In the genomic region with DNA sequence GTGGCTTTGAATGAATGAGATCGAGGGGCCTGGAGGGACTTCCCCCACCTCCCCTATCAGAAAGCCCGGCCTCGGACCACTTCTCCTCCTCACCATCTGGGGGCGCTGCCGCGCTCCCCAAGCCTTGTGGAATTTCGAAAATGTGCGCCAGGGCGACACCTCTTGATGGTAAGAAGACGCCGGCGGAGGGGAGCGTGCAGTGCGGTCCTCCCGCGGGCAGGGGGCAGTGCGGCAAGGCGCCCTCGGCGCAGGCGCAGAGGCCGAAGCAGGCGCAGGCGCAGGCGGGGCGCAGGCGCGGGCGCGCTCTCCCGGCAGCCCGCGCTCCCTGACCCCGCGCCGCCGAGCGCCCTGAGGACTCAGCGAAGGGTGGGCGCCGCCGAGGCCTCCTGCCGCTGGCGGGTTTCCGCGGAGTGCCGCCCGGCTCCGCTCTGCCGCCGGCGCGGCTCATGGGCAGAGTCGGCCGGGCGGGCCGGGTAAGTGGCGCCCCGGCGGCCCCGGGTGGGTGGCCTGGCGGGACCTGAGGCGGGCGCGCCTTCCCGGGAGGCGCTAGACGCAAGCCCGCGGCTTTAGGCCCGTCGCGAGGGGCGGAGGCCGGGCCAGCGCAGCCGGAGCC, we compare ENCODE assay signal across 1 cellular context.
TF ChIP-seq lines count a peak whose summit lies in the region.

A gene with protein sequence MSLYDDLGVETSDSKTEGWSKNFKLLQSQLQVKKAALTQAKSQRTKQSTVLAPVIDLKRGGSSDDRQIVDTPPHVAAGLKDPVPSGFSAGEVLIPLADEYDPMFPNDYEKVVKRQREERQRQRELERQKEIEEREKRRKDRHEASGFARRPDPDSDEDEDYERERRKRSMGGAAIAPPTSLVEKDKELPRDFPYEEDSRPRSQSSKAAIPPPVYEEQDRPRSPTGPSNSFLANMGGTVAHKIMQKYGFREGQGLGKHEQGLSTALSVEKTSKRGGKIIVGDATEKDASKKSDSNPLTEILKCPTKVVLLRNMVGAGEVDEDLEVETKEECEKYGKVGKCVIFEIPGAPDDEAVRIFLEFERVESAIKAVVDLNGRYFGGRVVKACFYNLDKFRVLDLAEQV (plus strand): TSS at position 314 of the 613 bp plus-strand sequence. CDS start 8,032 bp downstream, outside the sequence.

TF ChIP-seq in A549, 52 proteins besides CTCF, POLR2A, EP300 and RAD21 (continued from another document):
- TF ChIP-seq, protein P1, sequence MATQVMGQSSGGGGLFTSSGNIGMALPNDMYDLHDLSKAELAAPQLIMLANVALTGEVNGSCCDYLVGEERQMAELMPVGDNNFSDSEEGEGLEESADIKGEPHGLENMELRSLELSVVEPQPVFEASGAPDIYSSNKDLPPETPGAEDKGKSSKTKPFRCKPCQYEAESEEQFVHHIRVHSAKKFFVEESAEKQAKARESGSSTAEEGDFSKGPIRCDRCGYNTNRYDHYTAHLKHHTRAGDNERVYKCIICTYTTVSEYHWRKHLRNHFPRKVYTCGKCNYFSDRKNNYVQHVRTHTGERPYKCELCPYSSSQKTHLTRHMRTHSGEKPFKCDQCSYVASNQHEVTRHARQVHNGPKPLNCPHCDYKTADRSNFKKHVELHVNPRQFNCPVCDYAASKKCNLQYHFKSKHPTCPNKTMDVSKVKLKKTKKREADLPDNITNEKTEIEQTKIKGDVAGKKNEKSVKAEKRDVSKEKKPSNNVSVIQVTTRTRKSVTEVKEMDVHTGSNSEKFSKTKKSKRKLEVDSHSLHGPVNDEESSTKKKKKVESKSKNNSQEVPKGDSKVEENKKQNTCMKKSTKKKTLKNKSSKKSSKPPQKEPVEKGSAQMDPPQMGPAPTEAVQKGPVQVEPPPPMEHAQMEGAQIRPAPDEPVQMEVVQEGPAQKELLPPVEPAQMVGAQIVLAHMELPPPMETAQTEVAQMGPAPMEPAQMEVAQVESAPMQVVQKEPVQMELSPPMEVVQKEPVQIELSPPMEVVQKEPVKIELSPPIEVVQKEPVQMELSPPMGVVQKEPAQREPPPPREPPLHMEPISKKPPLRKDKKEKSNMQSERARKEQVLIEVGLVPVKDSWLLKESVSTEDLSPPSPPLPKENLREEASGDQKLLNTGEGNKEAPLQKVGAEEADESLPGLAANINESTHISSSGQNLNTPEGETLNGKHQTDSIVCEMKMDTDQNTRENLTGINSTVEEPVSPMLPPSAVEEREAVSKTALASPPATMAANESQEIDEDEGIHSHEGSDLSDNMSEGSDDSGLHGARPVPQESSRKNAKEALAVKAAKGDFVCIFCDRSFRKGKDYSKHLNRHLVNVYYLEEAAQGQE (IDR thresholded peaks at IDR 0.05): no peak
- no peak for TF ChIP-seq RCOR1 (IDR thresholded peaks at IDR 0.05; ENCODE audit: low read depth, low read length)
- TF ChIP-seq EHF (CRISPR knock-in tag; IDR thresholded peaks at IDR 0.05): no peak
- no peak for TF ChIP-seq HOXB5 (CRISPR knock-in tag; IDR thresholded peaks at IDR 0.05)
- peak; percentile 34; the same call in 1 of the 2 replicates for TF ChIP-seq MYC (IDR thresholded peaks at IDR 0.05; ENCODE audit: borderline replicate concordance, low read length)
- peak; percentile 32 for TF ChIP-seq CHD2 (IDR thresholded peaks at IDR 0.05; ENCODE audit: low read length, partially characterized antibody)
- TF ChIP-seq FOSB (CRISPR knock-in tag; IDR thresholded peaks at IDR 0.05): no peak
- TF ChIP-seq, protein P2, sequence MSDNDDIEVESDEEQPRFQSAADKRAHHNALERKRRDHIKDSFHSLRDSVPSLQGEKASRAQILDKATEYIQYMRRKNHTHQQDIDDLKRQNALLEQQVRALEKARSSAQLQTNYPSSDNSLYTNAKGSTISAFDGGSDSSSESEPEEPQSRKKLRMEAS (IDR thresholded peaks at IDR 0.05): peak; percentile 80
- TF ChIP-seq FOSL2 (IDR thresholded peaks at IDR 0.05): no peak
- TF ChIP-seq FOSL2 (CRISPR knock-in tag; IDR thresholded peaks at IDR 0.05): peak; percentile 33; the same call in 1 of the 2 replicates
- peak in 1 of 2 experiments; percentile 40; a peak in 1 of 4 replicates for TF ChIP-seq CEBPB (IDR thresholded peaks at IDR 0.05)
- no peak for TF ChIP-seq HDAC2 (IDR thresholded peaks at IDR 0.05)
- no peak for TF ChIP-seq CHD4 (IDR thresholded peaks at IDR 0.05; ENCODE audit: borderline replicate concordance)
- TF ChIP-seq CBX8 (IDR thresholded peaks at IDR 0.05): no peak
- TF ChIP-seq ZSCAN20 (CRISPR knock-in tag; IDR thresholded peaks at IDR 0.05): no peak
- TF ChIP-seq HOXB13 (CRISPR knock-in tag; IDR thresholded peaks at IDR 0.05; ENCODE audit: low read depth): no peak
- no peak for TF ChIP-seq EHMT2 (IDR thresholded peaks at IDR 0.05; ENCODE audit: low read depth)
- TF ChIP-seq HEYL (CRISPR knock-in tag; IDR thresholded peaks at IDR 0.05): no peak
- no peak for TF ChIP-seq RARB (CRISPR knock-in tag; IDR thresholded peaks at IDR 0.05)
- no peak for TF ChIP-seq NPAS2 (CRISPR knock-in tag; IDR thresholded peaks at IDR 0.05; ENCODE audit: borderline replicate concordance)
- TF ChIP-seq RFX5 (IDR thresholded peaks at IDR 0.05): no peak
- TF ChIP-seq, protein P3, sequence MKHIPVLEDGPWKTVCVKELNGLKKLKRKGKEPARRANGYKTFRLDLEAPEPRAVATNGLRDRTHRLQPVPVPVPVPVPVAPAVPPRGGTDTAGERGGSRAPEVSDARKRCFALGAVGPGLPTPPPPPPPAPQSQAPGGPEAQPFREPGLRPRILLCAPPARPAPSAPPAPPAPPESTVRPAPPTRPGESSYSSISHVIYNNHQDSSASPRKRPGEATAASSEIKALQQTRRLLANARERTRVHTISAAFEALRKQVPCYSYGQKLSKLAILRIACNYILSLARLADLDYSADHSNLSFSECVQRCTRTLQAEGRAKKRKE (CRISPR knock-in tag; IDR thresholded peaks at IDR 0.05; ENCODE audit: low read depth): no peak
- TF ChIP-seq, protein P4, sequence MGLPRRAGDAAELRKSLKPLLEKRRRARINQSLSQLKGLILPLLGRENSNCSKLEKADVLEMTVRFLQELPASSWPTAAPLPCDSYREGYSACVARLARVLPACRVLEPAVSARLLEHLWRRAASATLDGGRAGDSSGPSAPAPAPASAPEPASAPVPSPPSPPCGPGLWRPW (IDR thresholded peaks at IDR 0.05): no peak
- no peak for TF ChIP-seq TP53 (CRISPR knock-in tag; IDR thresholded peaks at IDR 0.05)
- TF ChIP-seq RNF2 (IDR thresholded peaks at IDR 0.05; ENCODE audit: borderline replicate concordance, low read depth): no peak
- no peak for TF ChIP-seq BHLHE40 (IDR thresholded peaks at IDR 0.05; ENCODE audit: low read depth, low read length)
- peak; percentile 81 for TF ChIP-seq SMC3 (IDR thresholded peaks at IDR 0.05)
